In genomic region chr4:6362896-6363295, GRCh38 we compare ENCODE assay signal across 1 cellular context.
A peak's percentile ranks its signal among the peaks of the same experiment; 100 is the strongest.
TF ChIP-seq lines count a peak whose summit lies in the region.

No MANE protein-coding gene starts in this region.

TF ChIP-seq in K562, 482 proteins besides CTCF, POLR2A, EP300 and RAD21 (continued from another document and continues in another):
- no peak for TF ChIP-seq HBP1 (CRISPR knock-in tag; IDR thresholded peaks at IDR 0.05)
- TF ChIP-seq HNRNPK (IDR thresholded peaks at IDR 0.05; ENCODE audit: low read depth, low read length, poor library complexity, severe bottlenecking) = no peak
- TF ChIP-seq ZNF175 (CRISPR knock-in tag; IDR thresholded peaks at IDR 0.05; ENCODE audit: low read depth) = no peak
- TF ChIP-seq HDAC8 (tag; IDR thresholded peaks at IDR 0.05) = no peak
- no peak for TF ChIP-seq ZNF184 (CRISPR knock-in tag; IDR thresholded peaks at IDR 0.05)
- no peak for TF ChIP-seq CCNT2 (IDR thresholded peaks at IDR 0.05; ENCODE audit: borderline replicate concordance, extremely low read depth, insufficient read length, low read depth, low read length)
- no peak for TF ChIP-seq MYBL2 (IDR thresholded peaks at IDR 0.05; ENCODE audit: low read depth)
- TF ChIP-seq MYBL2 (CRISPR knock-in tag; IDR thresholded peaks at IDR 0.05; ENCODE audit: borderline replicate concordance) = no peak
- no peak for TF ChIP-seq GTF2F1 (IDR thresholded peaks at IDR 0.05; ENCODE audit: low read depth, low read length)
- TF ChIP-seq HDAC6 (IDR thresholded peaks at IDR 0.05; ENCODE audit: low read depth, low read length) = no peak
- TF ChIP-seq U2AF1 (optimal IDR thresholded peaks at IDR 0.05; ENCODE audit: low read depth, low read length) = no peak
- TF ChIP-seq, protein P1, sequence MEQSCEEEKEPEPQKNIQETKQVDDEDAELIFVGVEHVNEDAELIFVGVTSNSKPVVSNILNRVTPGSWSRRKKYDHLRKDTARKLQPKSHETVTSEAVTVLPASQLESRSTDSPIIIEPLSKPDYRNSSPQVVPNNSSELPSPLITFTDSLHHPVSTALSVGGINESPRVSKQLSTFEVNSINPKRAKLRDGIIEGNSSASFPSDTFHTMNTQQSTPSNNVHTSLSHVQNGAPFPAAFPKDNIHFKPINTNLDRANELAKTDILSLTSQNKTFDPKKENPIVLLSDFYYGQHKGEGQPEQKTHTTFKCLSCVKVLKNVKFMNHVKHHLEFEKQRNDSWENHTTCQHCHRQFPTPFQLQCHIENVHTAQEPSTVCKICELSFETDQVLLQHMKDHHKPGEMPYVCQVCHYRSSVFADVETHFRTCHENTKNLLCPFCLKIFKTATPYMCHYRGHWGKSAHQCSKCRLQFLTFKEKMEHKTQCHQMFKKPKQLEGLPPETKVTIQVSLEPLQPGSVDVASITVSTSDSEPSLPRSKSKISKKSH (CRISPR knock-in tag; IDR thresholded peaks at IDR 0.05) = no peak
- TF ChIP-seq PHF21A (IDR thresholded peaks at IDR 0.05; ENCODE audit: borderline replicate concordance, low read depth) = no peak
- TF ChIP-seq MYNN (IDR thresholded peaks at IDR 0.05) = no peak
- no peak for TF ChIP-seq MYNN (CRISPR knock-in tag; IDR thresholded peaks at IDR 0.05)
- TF ChIP-seq TCF7 (IDR thresholded peaks at IDR 0.05; ENCODE audit: borderline replicate concordance) = no peak
- no peak for TF ChIP-seq ZNF217 (CRISPR knock-in tag; IDR thresholded peaks at IDR 0.05)
- TF ChIP-seq ETV6 (IDR thresholded peaks at IDR 0.05; ENCODE audit: borderline replicate concordance in 1 of 2, low read depth in 2 of 2, low read length in 1 of 2) = no peak
- no peak for TF ChIP-seq ETV6 (CRISPR knock-in tag; IDR thresholded peaks at IDR 0.05; ENCODE audit: borderline replicate concordance)
- no peak for TF ChIP-seq JUNB (CRISPR knock-in tag; conservative IDR thresholded peaks at IDR 0.05)
- TF ChIP-seq ZNF655 (CRISPR knock-in tag; IDR thresholded peaks at IDR 0.05) = no peak
- TF ChIP-seq PYGO2 (tag; IDR thresholded peaks at IDR 0.05) = no peak
- TF ChIP-seq HMG20A (CRISPR knock-in tag; conservative IDR thresholded peaks at IDR 0.05) = no peak
- TF ChIP-seq, protein P2, sequence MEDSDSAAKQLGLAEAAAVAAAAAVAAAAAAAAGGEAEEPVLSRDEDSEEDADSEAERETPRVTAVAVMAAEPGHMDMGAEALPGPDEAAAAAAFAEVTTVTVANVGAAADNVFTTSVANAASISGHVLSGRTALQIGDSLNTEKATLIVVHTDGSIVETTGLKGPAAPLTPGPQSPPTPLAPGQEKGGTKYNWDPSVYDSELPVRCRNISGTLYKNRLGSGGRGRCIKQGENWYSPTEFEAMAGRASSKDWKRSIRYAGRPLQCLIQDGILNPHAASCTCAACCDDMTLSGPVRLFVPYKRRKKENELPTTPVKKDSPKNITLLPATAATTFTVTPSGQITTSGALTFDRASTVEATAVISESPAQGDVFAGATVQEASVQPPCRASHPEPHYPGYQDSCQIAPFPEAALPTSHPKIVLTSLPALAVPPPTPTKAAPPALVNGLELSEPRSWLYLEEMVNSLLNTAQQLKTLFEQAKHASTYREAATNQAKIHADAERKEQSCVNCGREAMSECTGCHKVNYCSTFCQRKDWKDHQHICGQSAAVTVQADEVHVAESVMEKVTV (CRISPR knock-in tag; IDR thresholded peaks at IDR 0.05) = no peak
- TF ChIP-seq, protein P3, sequence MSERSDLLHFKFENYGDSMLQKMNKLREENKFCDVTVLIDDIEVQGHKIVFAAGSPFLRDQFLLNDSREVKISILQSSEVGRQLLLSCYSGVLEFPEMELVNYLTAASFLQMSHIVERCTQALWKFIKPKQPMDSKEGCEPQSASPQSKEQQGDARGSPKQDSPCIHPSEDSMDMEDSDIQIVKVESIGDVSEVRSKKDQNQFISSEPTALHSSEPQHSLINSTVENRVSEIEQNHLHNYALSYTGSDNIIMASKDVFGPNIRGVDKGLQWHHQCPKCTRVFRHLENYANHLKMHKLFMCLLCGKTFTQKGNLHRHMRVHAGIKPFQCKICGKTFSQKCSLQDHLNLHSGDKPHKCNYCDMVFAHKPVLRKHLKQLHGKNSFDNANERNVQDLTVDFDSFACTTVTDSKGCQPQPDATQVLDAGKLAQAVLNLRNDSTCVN (CRISPR knock-in tag; IDR thresholded peaks at IDR 0.05) = no peak
- TF ChIP-seq KDM5B (IDR thresholded peaks at IDR 0.05; ENCODE audit: insufficient replicate concordance, low read depth, low read length) = no peak
- TF ChIP-seq, protein P4, sequence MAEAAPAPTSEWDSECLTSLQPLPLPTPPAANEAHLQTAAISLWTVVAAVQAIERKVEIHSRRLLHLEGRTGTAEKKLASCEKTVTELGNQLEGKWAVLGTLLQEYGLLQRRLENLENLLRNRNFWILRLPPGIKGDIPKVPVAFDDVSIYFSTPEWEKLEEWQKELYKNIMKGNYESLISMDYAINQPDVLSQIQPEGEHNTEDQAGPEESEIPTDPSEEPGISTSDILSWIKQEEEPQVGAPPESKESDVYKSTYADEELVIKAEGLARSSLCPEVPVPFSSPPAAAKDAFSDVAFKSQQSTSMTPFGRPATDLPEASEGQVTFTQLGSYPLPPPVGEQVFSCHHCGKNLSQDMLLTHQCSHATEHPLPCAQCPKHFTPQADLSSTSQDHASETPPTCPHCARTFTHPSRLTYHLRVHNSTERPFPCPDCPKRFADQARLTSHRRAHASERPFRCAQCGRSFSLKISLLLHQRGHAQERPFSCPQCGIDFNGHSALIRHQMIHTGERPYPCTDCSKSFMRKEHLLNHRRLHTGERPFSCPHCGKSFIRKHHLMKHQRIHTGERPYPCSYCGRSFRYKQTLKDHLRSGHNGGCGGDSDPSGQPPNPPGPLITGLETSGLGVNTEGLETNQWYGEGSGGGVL (CRISPR knock-in tag; IDR thresholded peaks at IDR 0.05) = no peak
- no peak for TF ChIP-seq HMG20B (CRISPR knock-in tag; IDR thresholded peaks at IDR 0.05)
- TF ChIP-seq, protein P5, sequence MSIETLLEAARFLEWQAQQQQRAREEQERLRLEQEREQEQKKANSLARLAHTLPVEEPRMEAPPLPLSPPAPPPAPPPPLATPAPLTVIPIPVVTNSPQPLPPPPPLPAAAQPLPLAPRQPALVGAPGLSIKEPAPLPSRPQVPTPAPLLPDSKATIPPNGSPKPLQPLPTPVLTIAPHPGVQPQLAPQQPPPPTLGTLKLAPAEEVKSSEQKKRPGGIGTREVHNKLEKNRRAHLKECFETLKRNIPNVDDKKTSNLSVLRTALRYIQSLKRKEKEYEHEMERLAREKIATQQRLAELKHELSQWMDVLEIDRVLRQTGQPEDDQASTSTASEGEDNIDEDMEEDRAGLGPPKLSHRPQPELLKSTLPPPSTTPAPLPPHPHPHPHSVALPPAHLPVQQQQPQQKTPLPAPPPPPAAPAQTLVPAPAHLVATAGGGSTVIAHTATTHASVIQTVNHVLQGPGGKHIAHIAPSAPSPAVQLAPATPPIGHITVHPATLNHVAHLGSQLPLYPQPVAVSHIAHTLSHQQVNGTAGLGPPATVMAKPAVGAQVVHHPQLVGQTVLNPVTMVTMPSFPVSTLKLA (conservative IDR thresholded peaks at IDR 0.05) = 0 out of 4 replicates have a peak, but pooled peaks of 1 of the 2 experiments have one; percentile 17
- TF ChIP-seq ZNF609 (CRISPR knock-in tag; IDR thresholded peaks at IDR 0.05; ENCODE audit: borderline replicate concordance) = no peak
- TF ChIP-seq MTA2 (IDR thresholded peaks at IDR 0.05; ENCODE audit: low read depth) = no peak
- no peak for TF ChIP-seq CBX8 (IDR thresholded peaks at IDR 0.05; ENCODE audit: borderline replicate concordance, extremely low read depth, low read depth, low read length, poor library complexity, severe bottlenecking)
- TF ChIP-seq, protein P6, sequence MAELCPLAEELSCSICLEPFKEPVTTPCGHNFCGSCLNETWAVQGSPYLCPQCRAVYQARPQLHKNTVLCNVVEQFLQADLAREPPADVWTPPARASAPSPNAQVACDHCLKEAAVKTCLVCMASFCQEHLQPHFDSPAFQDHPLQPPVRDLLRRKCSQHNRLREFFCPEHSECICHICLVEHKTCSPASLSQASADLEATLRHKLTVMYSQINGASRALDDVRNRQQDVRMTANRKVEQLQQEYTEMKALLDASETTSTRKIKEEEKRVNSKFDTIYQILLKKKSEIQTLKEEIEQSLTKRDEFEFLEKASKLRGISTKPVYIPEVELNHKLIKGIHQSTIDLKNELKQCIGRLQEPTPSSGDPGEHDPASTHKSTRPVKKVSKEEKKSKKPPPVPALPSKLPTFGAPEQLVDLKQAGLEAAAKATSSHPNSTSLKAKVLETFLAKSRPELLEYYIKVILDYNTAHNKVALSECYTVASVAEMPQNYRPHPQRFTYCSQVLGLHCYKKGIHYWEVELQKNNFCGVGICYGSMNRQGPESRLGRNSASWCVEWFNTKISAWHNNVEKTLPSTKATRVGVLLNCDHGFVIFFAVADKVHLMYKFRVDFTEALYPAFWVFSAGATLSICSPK (IDR thresholded peaks at IDR 0.05; ENCODE audit: borderline replicate concordance) = no peak
- no peak for TF ChIP-seq DACH1 (IDR thresholded peaks at IDR 0.05; ENCODE audit: partially characterized antibody)
- TF ChIP-seq CREB5 (CRISPR knock-in tag; IDR thresholded peaks at IDR 0.05) = no peak
- peak; percentile 48; the same call in 1 of the 2 replicates for TF ChIP-seq CXXC5 (CRISPR knock-in tag; IDR thresholded peaks at IDR 0.05)
- TF ChIP-seq E2F5 (CRISPR knock-in tag; IDR thresholded peaks at IDR 0.05) = 0 out of 2 replicates have a peak, but pooled peaks have one; percentile 73
- TF ChIP-seq PRMT5 (CRISPR knock-in tag; IDR thresholded peaks at IDR 0.05) = peak; percentile 86; the same call in 1 of the 2 replicates
- TF ChIP-seq TAF7 (tag; IDR thresholded peaks at IDR 0.05) = no peak
- TF ChIP-seq NR2F6 (CRISPR knock-in tag; IDR thresholded peaks at IDR 0.05) = no peak
- TF ChIP-seq RFX5 (IDR thresholded peaks at IDR 0.05; ENCODE audit: low read depth, low read length) = no peak
- no peak for TF ChIP-seq MEIS2 (IDR thresholded peaks at IDR 0.05; ENCODE audit: partially characterized antibody)
- peak in 1 of 2 experiments; percentile 56; a peak in 2 of 4 replicates for TF ChIP-seq MAZ (CRISPR knock-in tag; conservative IDR thresholded peaks at IDR 0.05 in 1 of 2, IDR thresholded peaks at IDR 0.05 in 1 of 2)
